Comparison of ENCODE assay signal across 9 cellular contexts in the genomic region with DNA sequence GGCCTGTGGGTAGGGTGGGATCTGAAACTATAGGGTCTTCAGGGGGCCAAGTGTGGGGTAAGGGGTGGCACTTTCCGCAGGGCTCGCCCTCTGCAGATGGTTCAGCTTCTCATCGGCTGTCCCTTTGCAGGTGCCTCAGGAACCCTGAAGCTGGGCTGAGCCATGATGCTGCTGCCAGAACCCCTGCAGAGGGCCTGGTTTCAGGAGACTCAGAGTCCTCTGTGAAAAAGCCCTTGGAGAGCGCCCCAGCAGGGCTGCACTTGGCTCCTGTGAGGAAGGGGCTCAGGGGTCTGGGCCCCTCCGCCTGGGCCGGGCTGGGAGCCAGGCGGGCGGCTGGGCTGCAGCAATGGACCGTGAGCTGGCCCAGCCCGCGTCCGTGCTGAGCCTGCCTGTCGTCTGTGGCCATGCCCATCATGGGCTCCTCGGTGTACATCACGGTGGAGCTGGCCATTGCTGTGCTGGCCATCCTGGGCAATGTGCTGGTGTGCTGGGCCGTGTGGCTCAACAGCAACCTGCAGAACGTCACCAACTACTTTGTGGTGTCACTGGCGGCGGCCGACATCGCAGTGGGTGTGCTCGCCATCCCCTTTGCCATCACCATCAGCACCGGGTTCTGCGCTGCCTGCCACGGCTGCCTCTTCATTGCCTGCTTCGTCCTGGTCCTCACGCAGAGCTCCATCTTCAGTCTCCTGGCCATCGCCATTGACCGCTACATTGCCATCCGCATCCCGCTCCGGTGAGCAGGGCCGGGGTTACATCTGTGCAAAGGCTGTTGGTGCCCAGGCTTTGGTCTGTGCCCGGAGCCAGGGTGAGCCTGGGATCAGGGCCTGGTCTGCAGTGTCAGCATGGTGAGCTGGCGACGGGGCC. TPM values are rescaled to one million over a fixed set of nuclear protein-coding genes. Genes with fewer than 3 reads are reported as not detected.
DNase-seq lines count a peak whose midpoint lies in the region; ATAC-seq and TF ChIP-seq lines count a peak whose summit lies in the region.
"Had no signal": no experiment of that assay in that cellular context is flagged by ENCODE, and none has a peak within 500 bp of the region (broad histone marks: within the 10 kb centered on the region; RNA-seq: fewer than 3 reads in every experiment).

No MANE protein-coding gene starts in this region.

- H3K4me3 Mint-ChIP-seq in activated CD4-positive, alpha-beta T cell treated with anti-CD3 and anti-CD28 coated beads for 36 hours: peak overlapping the region; percentile 70
- H3K4me3 Mint-ChIP-seq in glutamatergic neuron (ENCODE audit: unreplicated experiment): no peak overlapping the region
- H3K4me3 Mint-ChIP-seq in stimulated activated effector memory CD8-positive, alpha-beta T cell treated with anti-CD3 and anti-CD28 coated beads, Interleukin-12 subunit alpha, Interleukin-12 subunit beta, amount 100 ng/mL, for 72 hours: peak overlapping the region; percentile 71

- no peak for ATAC-seq in activated CD4-positive, alpha-beta T cell treated with anti-CD3 and anti-CD28 coated beads for 36 hours
- no peak for ATAC-seq in stimulated activated effector memory CD8-positive, alpha-beta T cell treated with anti-CD3 and anti-CD28 coated beads, Interleukin-12 subunit alpha, Interleukin-12 subunit beta, amount 100 ng/mL, for 72 hours
- ATAC-seq in GM18907 (IDR thresholded peaks at IDR 0.05; ENCODE audit: unreplicated experiment) (no peak), HG03354 (IDR thresholded peaks at IDR 0.05; ENCODE audit: poor library complexity, severe bottlenecking, unreplicated experiment) (no peak)

- peaks cover 77% of the 10 kb centered on the region for H3K4me1 ChIP-seq in SJCRH30

- peak; percentile 29 for DNase-seq in activated CD4-positive, alpha-beta T cell treated with anti-CD3 and anti-CD28 coated beads for 36 hours
- no peak for DNase-seq in activated CD4-positive, alpha-beta T cell treated with anti-CD3 and anti-CD28 coated beads, Interleukin-2, amount 50 U/mL, for 1 hour
- DNase-seq in SJCRH30 (no peak), glutamatergic neuron (peak; percentile 6), GM19240 (ENCODE audit: insufficient read length, low spot score) (no peak)
- DNase-seq in stimulated activated effector memory CD8-positive, alpha-beta T cell treated with anti-CD3 and anti-CD28 coated beads, Interleukin-12 subunit alpha, Interleukin-12 subunit beta, amount 100 ng/mL, for 72 hours (ENCODE audit: low spot score in 2 of 2): no peak

- intact Hi-C loops in activated CD4-positive, alpha-beta T cell treated with anti-CD3 and anti-CD28 coated beads for 36 hours (cut with DNase I, micrococcal nuclease): loop anchor here in 1 of 2 experiments (5.0 kb wide), 1 partner anchor 634 kb away; no protein-coding TSS in a partner anchor

- H3K27me3 ChIP-seq in SJCRH30: no peaks in the 10 kb centered on the region

- H3K36me3 ChIP-seq in SJCRH30: no peaks in the 10 kb centered on the region

- peak overlapping the region; percentile 72; the same call in 1 of the 2 replicates for H3K27ac ChIP-seq in SJCRH30
- H3K27ac ChIP-seq: VCaP had no signal

- H3K4me3 ChIP-seq in SJCRH30: no peak overlapping the region

- no peak for TF ChIP-seq CTCF in glutamatergic neuron (IDR thresholded peaks at IDR 0.05; ENCODE audit: partially characterized antibody, unreplicated experiment)

- H3K9me3 ChIP-seq in SJCRH30 (replicated peaks): no peaks in the 10 kb centered on the region

- peak overlapping the region; percentile 99 for H3K27ac Mint-ChIP-seq in activated CD4-positive, alpha-beta T cell treated with anti-CD3 and anti-CD28 coated beads for 36 hours
- H3K27ac Mint-ChIP-seq in glutamatergic neuron (ENCODE audit: unreplicated experiment): no peak overlapping the region
- peak overlapping the region; percentile 98 for H3K27ac Mint-ChIP-seq in stimulated activated effector memory CD8-positive, alpha-beta T cell treated with anti-CD3 and anti-CD28 coated beads, Interleukin-12 subunit alpha, Interleukin-12 subunit beta, amount 100 ng/mL, for 72 hours

- peaks cover 92% of the 10 kb centered on the region for H3K4me1 Mint-ChIP-seq in activated CD4-positive, alpha-beta T cell treated with anti-CD3 and anti-CD28 coated beads for 36 hours
- H3K4me1 Mint-ChIP-seq in glutamatergic neuron (ENCODE audit: low read depth, unreplicated experiment): peaks cover 23% of the 10 kb centered on the region
- peaks cover 95% of the 10 kb centered on the region for H3K4me1 Mint-ChIP-seq in stimulated activated effector memory CD8-positive, alpha-beta T cell treated with anti-CD3 and anti-CD28 coated beads, Interleukin-12 subunit alpha, Interleukin-12 subunit beta, amount 100 ng/mL, for 72 hours

- CTCF ChIA-PET in activated CD4-positive, alpha-beta T cell treated with anti-CD3 and anti-CD28 coated beads for 36 hours (lab: Charles Lee): no interaction called here

- POLR2A ChIA-PET in activated CD4-positive, alpha-beta T cell treated with anti-CD3 and anti-CD28 coated beads for 36 hours (lab: Charles Lee): interaction anchor here (0.7 to 1.6 kb wide), 2 partner anchors 53 to 1064 kb away, joined by 3 to 4 read pairs; no protein-coding TSS in a partner anchor

- no peaks in the 10 kb centered on the region for H3K27me3 Mint-ChIP-seq in activated CD4-positive, alpha-beta T cell treated with anti-CD3 and anti-CD28 coated beads for 36 hours
- peaks cover 19% of the 10 kb centered on the region for H3K27me3 Mint-ChIP-seq in glutamatergic neuron (ENCODE audit: unreplicated experiment)

- H3K36me3 Mint-ChIP-seq in activated CD4-positive, alpha-beta T cell treated with anti-CD3 and anti-CD28 coated beads for 36 hours (ENCODE audit: low read depth): peaks cover 48% of the 10 kb centered on the region
- H3K36me3 Mint-ChIP-seq in glutamatergic neuron (ENCODE audit: unreplicated experiment): no peaks in the 10 kb centered on the region
- peaks cover 59% of the 10 kb centered on the region for H3K36me3 Mint-ChIP-seq in stimulated activated effector memory CD8-positive, alpha-beta T cell treated with anti-CD3 and anti-CD28 coated beads, Interleukin-12 subunit alpha, Interleukin-12 subunit beta, amount 100 ng/mL, for 72 hours

- H3K9me3 Mint-ChIP-seq in activated CD4-positive, alpha-beta T cell treated with anti-CD3 and anti-CD28 coated beads for 36 hours (ENCODE audit: low read depth): no peaks in the 10 kb centered on the region
- H3K9me3 Mint-ChIP-seq in glutamatergic neuron (ENCODE audit: unreplicated experiment): peaks cover 9% of the 10 kb centered on the region
- no peaks in the 10 kb centered on the region for H3K9me3 Mint-ChIP-seq in stimulated activated effector memory CD8-positive, alpha-beta T cell treated with anti-CD3 and anti-CD28 coated beads, Interleukin-12 subunit alpha, Interleukin-12 subunit beta, amount 100 ng/mL, for 72 hours

RNA-seq across cellular contexts. Expression of a gene that starts 5.8 kb away (rescaled TPM):
- 10 to 100 TPM; 30.6 to 31.3 TPM for total RNA-seq in activated CD4-positive, alpha-beta T cell treated with anti-CD3 and anti-CD28 coated beads for 36 hours
- 6.9 and 8.7 TPM in 2 replicates for total RNA-seq in SJCRH30 (2014; rRNA removed; shearing (Covaris generic))
- 15.9 TPM for total RNA-seq in glutamatergic neuron (ENCODE audit: unreplicated experiment)

Comparison
In these comparisons a context has a peak if more than half of its experiments do, and no peak if none do; other contexts are left out.
1. DNase-seq: peak in activated CD4-positive, alpha-beta T cell treated with anti-CD3 and anti-CD28 coated beads for 36 hours (single experiment) and glutamatergic neuron (single experiment); none in activated CD4-positive, alpha-beta T cell treated with anti-CD3 and anti-CD28 coated beads, Interleukin-2, amount 50 U/mL, for 1 hour (single experiment), SJCRH30 (0 of 2), stimulated activated effector memory CD8-positive, alpha-beta T cell treated with anti-CD3 and anti-CD28 coated beads, Interleukin-12 subunit alpha, Interleukin-12 subunit beta, amount 100 ng/mL, for 72 hours (0 of 2) and GM19240 (single experiment).